ENCODE assay signal across 16 cellular contexts in genomic region chr15:61634837-61635236, GRCh38.
DNase-seq lines count a peak whose midpoint lies in the region; TF ChIP-seq lines count a peak whose summit lies in the region.
"Had no signal": no experiment of that assay in that cellular context is flagged by ENCODE, and none has a peak within 500 bp of the region (broad histone marks: within the 10 kb centered on the region; RNA-seq: fewer than 3 reads in every experiment).

No MANE protein-coding gene starts in this region.

- no peak for TF ChIP-seq CTCF in VCaP (conservative IDR thresholded peaks at IDR 0.05)

- DNase-seq in NCI-H524 (lab: John Stamatoyannopoulos, UW) (peak; percentile 6 to 44), NCI-H524 treated with DMSO at 0.1 percent for 48 hours (lab: John Stamatoyannopoulos, UW) (no peak), NCI-H1105 (lab: John Stamatoyannopoulos, UW) (peak; percentile 9), CD1c-positive myeloid dendritic cell (ENCODE audit: extremely low spot score) (no peak), globus pallidus (ENCODE audit: low spot score) (no peak), medulla oblongata (ENCODE audit: extremely low spot score) (no peak)
- DNase-seq: BE2C; CD8-positive, alpha-beta T cell; COR-L47; DMS153; GM23248; H7 had no signal

- peak overlapping the region; percentile 30 for H3K27ac ChIP-seq in VCaP
- H3K27ac ChIP-seq: A549, C4-2B, GM23248, HL-60 had no signal

Comparison
In these comparisons a context has a peak if more than half of its experiments do, and no peak if none do; other contexts are left out.
1. DNase-seq: peak in NCI-H524 (2 of 2) and NCI-H1105 (single experiment); none in NCI-H524 treated with DMSO at 0.1 percent for 48 hours (single experiment), CD1c-positive myeloid dendritic cell (single experiment), globus pallidus (single experiment) and medulla oblongata (single experiment).